ENCODE assay signal across 1 cellular context in the genomic region with DNA sequence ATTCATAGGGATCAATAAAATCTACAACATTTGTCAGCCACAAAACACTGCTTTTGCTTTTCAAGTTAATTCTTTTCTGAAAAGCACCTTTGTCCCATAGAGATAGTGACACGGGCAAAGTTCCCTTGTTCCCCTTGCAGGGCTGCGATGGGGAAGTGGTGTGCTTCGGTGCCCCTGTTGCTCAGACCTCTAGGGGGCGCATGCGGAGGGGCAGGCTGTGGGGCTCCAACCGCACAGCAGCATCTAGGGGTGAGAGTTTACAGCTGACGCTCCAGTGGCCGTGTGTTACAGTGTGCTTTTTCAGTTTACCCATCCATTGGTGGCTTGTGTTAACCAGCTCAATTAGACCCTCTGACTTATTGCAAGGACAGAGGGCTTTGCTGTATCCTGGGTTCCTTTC.
TF ChIP-seq lines count a peak whose summit lies in the region.

No MANE protein-coding gene starts in this region.

TF ChIP-seq in HCT116, 20 proteins besides CTCF, POLR2A, EP300 and RAD21 (continued from another document):
- no peak for TF ChIP-seq EZH2phosphoT487 (IDR thresholded peaks at IDR 0.05; ENCODE audit: borderline replicate concordance)
